In genomic region chr6:111601875-111602274, GRCh38 we compare ENCODE assay signal across 10 cellular contexts. TPM values are rescaled to one million over a fixed set of nuclear protein-coding genes. Genes with fewer than 3 reads are reported as not detected.
DNase-seq lines count a peak whose midpoint lies in the region; ATAC-seq, FAIRE-seq and TF ChIP-seq lines count a peak whose summit lies in the region.
"Had no signal": no experiment of that assay in that cellular context is flagged by ENCODE, and none has a peak within 500 bp of the region (broad histone marks: within the 10 kb centered on the region; RNA-seq: fewer than 3 reads in every experiment).

No MANE protein-coding gene starts in this region.

- intact Hi-C loops in GM12878 (cut with micrococcal nuclease; ENCODE audit: unreplicated experiment) = loop anchor here (5.0 to 10.0 kb wide), 2 partner anchors 347 to 440 kb away; a partner anchor contains a TSS
- intact Hi-C loops in gastrocnemius medialis (cut with DNase I; ENCODE audit: low total_unique reads) = loop anchor here (2.0 kb wide), 1 partner anchor 67 kb away; no protein-coding TSS in a partner anchor
- intact Hi-C loops in posterior cingulate gyrus (cut with DNase I) = no loop called here

- CTCF ChIA-PET in GM12878 (lab: Yijun Ruan, JAX) = interaction anchor here (0.5 to 1.8 kb wide), 3 partner anchors 123 to 918 kb away, joined by 3 to 5 read pairs (median 4); no protein-coding TSS in a partner anchor

- H3K36me3 ChIP-seq in GM12878 (ENCODE audit: control insufficient read depth in 2 of 2, insufficient read depth in 2 of 2, low read length in 1 of 2) (no peaks in the 10 kb centered on the region), hepatocyte (replicated peaks; ENCODE audit: insufficient read depth, low read depth) (no peaks in the 10 kb centered on the region), gastrocnemius medialis (no peaks in the 10 kb centered on the region)

- H4K20me1 ChIP-seq in GM12878 (ENCODE audit: control insufficient read depth, insufficient read depth) = no peaks in the 10 kb centered on the region
- no peaks in the 10 kb centered on the region for H4K20me1 ChIP-seq in hepatocyte (ENCODE audit: insufficient read depth, poor library complexity, severe bottlenecking)

- H3K27ac ChIP-seq in GM12878 (ENCODE audit: control insufficient read depth, insufficient read depth) (no peak overlapping the region), hepatocyte (peak overlapping the region; percentile 97), gastrocnemius medialis (peak overlapping the region; percentile 92 to 99 (median 97))

- BruUV-seq in GM12878 (replicated peaks; lab: Mats Ljungman, UMichigan) = no TSS peak

- H3K79me2 ChIP-seq in GM12878 (ENCODE audit: control insufficient read depth, insufficient read depth, low read length) (peaks cover 35% of the 10 kb centered on the region), hepatocyte (peaks cover 63% of the 10 kb centered on the region)

- DNase-seq in Caki2 (ENCODE audit: low read depth) = peak; percentile 28
- DNase-seq in GM12878 (ENCODE audit: low read depth, low spot score) = no peak
- peak; percentile 57 for DNase-seq in hepatocyte (ENCODE audit: low spot score)
- DNase-seq in gastrocnemius medialis = peak; percentile 31 to 51
- no peak for DNase-seq in posterior cingulate gyrus
- DNase-seq in NCI-H187 treated with DMSO at 0.1 percent for 48 hours (lab: John Stamatoyannopoulos, UW) = no peak
- DNase-seq: MV-4-11 had no signal

- H3K9me2 ChIP-seq in hepatocyte (replicated peaks; ENCODE audit: insufficient read depth) = no peaks in the 10 kb centered on the region

- H3K27me3 ChIP-seq in GM12878 (replicated peaks in 1 of 2; ENCODE audit: control insufficient read depth in 2 of 2, insufficient read depth in 2 of 2, low read length in 1 of 2) = no peaks in the 10 kb centered on the region
- H3K27me3 ChIP-seq in hepatocyte = no peaks in the 10 kb centered on the region
- no peaks in the 10 kb centered on the region for H3K27me3 ChIP-seq in gastrocnemius medialis

- H3K9ac ChIP-seq in GM12878 (ENCODE audit: control insufficient read depth, insufficient read depth, low read length) = no peak overlapping the region

- TF ChIP-seq EP300 in GM12878 (IDR thresholded peaks at IDR 0.05; ENCODE audit: borderline replicate concordance in 1 of 2, control insufficient read depth in 1 of 2, low read depth in 2 of 2, low read length in 2 of 2) = no peak

- H3K4me1 ChIP-seq in GM12878 (ENCODE audit: control insufficient read depth, insufficient read depth, low read length) (peaks cover 11% of the 10 kb centered on the region; the same call in 1 of the 2 replicates), hepatocyte (ENCODE audit: insufficient read depth) (peaks cover 57% of the 10 kb centered on the region), gastrocnemius medialis (peaks cover 55 to 61% of the 10 kb centered on the region in 2 donors)

- TF ChIP-seq CTCF in GM12878 (IDR thresholded peaks at IDR 0.05 in 2 of 3, conservative IDR thresholded peaks at IDR 0.05 in 1 of 3; ENCODE audit: control insufficient read depth in 2 of 3, extremely low read depth in 1 of 3, insufficient read depth in 1 of 3, low read depth in 3 of 3, low read length in 3 of 3) (no peak), hepatocyte (IDR thresholded peaks at IDR 0.05; ENCODE audit: poor library complexity) (no peak), gastrocnemius medialis (IDR thresholded peaks at IDR 0.05 in 4 of 5, conservative IDR thresholded peaks at IDR 0.05 in 1 of 5) (no peak)

- SMC1A ChIA-PET in GM12878 (lab: Charles Lee; ENCODE audit: uncharacterized antibody, unreplicated experiment) = interaction anchor here (0.8 to 1.3 kb wide), 3 partner anchors 13 to 351 kb away, joined by 3 read pairs; no protein-coding TSS in a partner anchor

- H3K9me3 ChIP-seq in GM12878 (replicated peaks; ENCODE audit: control insufficient read depth, insufficient read depth, low read length) (no peaks in the 10 kb centered on the region), hepatocyte (ENCODE audit: low read depth) (no peaks in the 10 kb centered on the region), gastrocnemius medialis (no peaks in the 10 kb centered on the region)

- H3K4me3 ChIP-seq in GM12878 (no peak overlapping the region), hepatocyte (no peak overlapping the region), gastrocnemius medialis (no peak overlapping the region)

- WGBS in GM12878 (ENCODE audit: insufficient coverage, insufficient replicate concordance, low lambda C conversion rate, missing lambda C conversion rate) = 47% methylated on average over 1 of the region's 1 CpG
- 25% methylated on average over 1 of the region's 1 CpG for WGBS in hepatocyte (ENCODE audit: low lambda C conversion rate, missing lambda C conversion rate)

- no peak for FAIRE-seq in GM12878 (lab: Jason Lieb, UNC)
- FAIRE-seq: G401.6 had no signal

- POLR2A ChIA-PET in GM12878 (lab: Charles Lee) = interaction anchor here (0.7 to 1.3 kb wide), 2 partner anchors 19 to 72 kb away, joined by 3 to 5 read pairs; no protein-coding TSS in a partner anchor

- H2AFZ ChIP-seq in GM12878 (ENCODE audit: control insufficient read depth, low read depth, low read length) = no peak overlapping the region
- H2AFZ ChIP-seq in hepatocyte = no peak overlapping the region

- H3K4me2 ChIP-seq in GM12878 (ENCODE audit: control insufficient read depth, insufficient read depth) (peak overlapping the region; percentile 44; the same call in 1 of the 2 replicates), hepatocyte (peak overlapping the region; percentile 72)

- in situ Hi-C loops in Caki2 (cut with HindIII; ENCODE audit: low pct_unique_long_range_greater_than_20kb, low sequenced_read_pairs) (no loop called here), GM12878 (cut with MboI) (no loop called here), gastrocnemius medialis (cut with MboI; ENCODE audit: low sequenced_read_pairs in 4 of 4) (loop anchor here in 1 of 4 donors (10.0 kb wide), 1 partner anchor 117 kb away; the partner anchor contains the start of gene REV3L)

- TF ChIP-seq RAD21 in GM12878 (IDR thresholded peaks at IDR 0.05; ENCODE audit: insufficient read depth, low read depth, low read length) = no peak

- RAD21 ChIA-PET in GM12878 (lab: Charles Lee; ENCODE audit: unreplicated experiment) = interaction anchor here (0.6 to 1.6 kb wide), 2 partner anchors 117 to 343 kb away, joined by 3 read pairs; a partner anchor contains a TSS

- TF ChIP-seq POLR2A in GM12878 (IDR thresholded peaks at IDR 0.05; ENCODE audit: low read depth, low read length) = no peak
- TF ChIP-seq POLR2A in gastrocnemius medialis (IDR thresholded peaks at IDR 0.05) = peak; percentile 22 to 26

- ATAC-seq in GM12878 = no peak
- ATAC-seq in gastrocnemius medialis = no peak
- ATAC-seq in GM18907 (IDR thresholded peaks at IDR 0.05; ENCODE audit: unreplicated experiment) = no peak
- no peak for ATAC-seq in GM19463 (IDR thresholded peaks at IDR 0.05; ENCODE audit: unreplicated experiment)

TF ChIP-seq in GM12878, 131 proteins besides CTCF, POLR2A, EP300 and RAD21 (continues in another document):
- no peak for TF ChIP-seq IRF4 (IDR thresholded peaks at IDR 0.05; ENCODE audit: low read depth, low read length)
- TF ChIP-seq HDGF (IDR thresholded peaks at IDR 0.05) = no peak
- no peak for TF ChIP-seq ZSCAN29 (IDR thresholded peaks at IDR 0.05)
- no peak for TF ChIP-seq LARP7 (IDR thresholded peaks at IDR 0.05)
- TF ChIP-seq PRDM15 (CRISPR knock-in tag; IDR thresholded peaks at IDR 0.05) = no peak

RNA-seq across cellular contexts. Expression of gene TRAF3IP2, which starts 3.8 kb away (rescaled TPM):
- total RNA-seq in Caki2 (2014; rRNA removed; shearing (Covaris generic); ENCODE audit: low replicate concordance) = 41.7 and 48.9 TPM in 2 replicates
- total RNA-seq in GM12878 (2013; cell fraction: nucleolus; rRNA removed) = 25.4 and 25.5 TPM in 2 replicates
- total RNA-seq in GM12878 (2014; rRNA removed) (33.7 and 40.7 TPM in 2 replicates), GM12878 (2014; rRNA removed; fragmentation: Illumina TruSeq; extraction: Trizol) (25.4 and 26.9 TPM in 2 replicates), GM12878 (2021) (26.9 and 30.4 TPM in 2 replicates), hepatocyte (26.0 and 31.1 TPM in 2 replicates), gastrocnemius medialis (10 to 100 TPM; 11.0 to 31.1 (median 17.3) TPM)
- 25.3 TPM for polyA plus RNA-seq in GM12878 (2011; ENCODE audit: low read depth)
- polyA plus RNA-seq in GM12878 (2011; rRNA removed) (23.2 and 26.0 TPM in 2 replicates), GM12878 (2014; fragmentation: Illumina TruSeq; extraction: Trizol) (23.8 and 32.5 TPM in 2 replicates), GM12878 (2014; fragmentation: Nextera tagmentation; extraction: Ambion mirVana) (10 to 100 TPM; 17.0 to 18.9 TPM), GM12878 (2014; rRNA removed) (27.1 and 27.9 TPM in 2 replicates), GM12878 (2016; fragmentation: Nextera tagmentation; extraction: Ambion mirVana) (10 to 100 TPM; 17.7 to 18.9 TPM), hepatocyte (21.9 and 22.2 TPM in 2 replicates)
- 35.6 TPM in 2 replicates for polyA plus RNA-seq in GM12878 (2011; cell fraction: cytosol; rRNA removed)
- 19.3 and 20.2 TPM in 2 replicates for polyA plus RNA-seq in GM12878 (2011; cell fraction: nucleus; rRNA removed)
- polyA plus RNA-seq in GM12878 (2012) = 26.5 and 28.1 TPM in 2 replicates
- polyA minus RNA-seq in GM12878 (2011; rRNA and poly(A)+ RNA removed) = 31.6 and 46.8 TPM in 2 replicates
- polyA minus RNA-seq in GM12878 (2011; cell fraction: cytosol; rRNA and poly(A)+ RNA removed) = 13.9 and 14.7 TPM in 2 replicates
- 13.9 and 19.9 TPM in 2 replicates for polyA minus RNA-seq in GM12878 (2011; cell fraction: nucleus; rRNA and poly(A)+ RNA removed)

Comparison
In these comparisons a context has a peak if more than half of its experiments do, and no peak if none do; other contexts are left out.
1. DNase-seq: peak in Caki2 (single experiment), hepatocyte (single experiment) and gastrocnemius medialis (2 of 2); none in GM12878 (single experiment), posterior cingulate gyrus (0 of 10) and NCI-H187 treated with DMSO at 0.1 percent for 48 hours (single experiment).